18 cellular contexts compared by ENCODE assay signal in genomic region chr18:54606835-54607212, GRCh38. TPM values are rescaled to one million over a fixed set of nuclear protein-coding genes. Genes with fewer than 3 reads are reported as not detected.
DNase-seq lines count a peak whose midpoint lies in the region; ATAC-seq, FAIRE-seq and TF ChIP-seq lines count a peak whose summit lies in the region.
"Had no signal": no experiment of that assay in that cellular context is flagged by ENCODE, and none has a peak within 500 bp of the region (broad histone marks: within the 10 kb centered on the region; RNA-seq: fewer than 3 reads in every experiment).

No MANE protein-coding gene starts in this region.

- H3K36me3 ChIP-seq in HUES6 (ENCODE audit: control insufficient read depth, insufficient read depth, low read length) (no peaks in the 10 kb centered on the region), mammary epithelial cell (ENCODE audit: insufficient read depth, low read length) (no peaks in the 10 kb centered on the region), keratinocyte (ENCODE audit: control insufficient read depth in 2 of 2, extremely low read depth in 1 of 2, insufficient read depth in 2 of 2, low read length in 2 of 2) (no peaks in the 10 kb centered on the region), small intestine (ENCODE audit: control insufficient read depth in 2 of 2, insufficient read depth in 2 of 2, low read length in 2 of 2) (no peaks in the 10 kb centered on the region)

- H3K4me3 ChIP-seq in HUES6 (ENCODE audit: low read depth, low read length) (peak overlapping the region; percentile 26), mammary epithelial cell (replicated peaks in 1 of 3; ENCODE audit: insufficient read depth in 1 of 3, low read depth in 2 of 3, low read length in 3 of 3) (no peak overlapping the region), keratinocyte (ENCODE audit: control insufficient read depth in 2 of 3, extremely low read depth in 1 of 3, insufficient read depth in 2 of 3, low read depth in 1 of 3, low read length in 3 of 3) (no peak overlapping the region), small intestine (ENCODE audit: low read depth in 1 of 2, low read length in 2 of 2) (peak overlapping the region in 1 of 2 donors; percentile 36)

- H3K4me2 ChIP-seq in mammary epithelial cell (ENCODE audit: insufficient read depth, low read depth, low read length), result peak overlapping the region; percentile 93
- peak overlapping the region; percentile 79 for H3K4me2 ChIP-seq in keratinocyte (ENCODE audit: control insufficient read depth, extremely low read depth, insufficient read depth, low read depth, low read length)

- no peaks in the 10 kb centered on the region for H3K9me1 ChIP-seq in keratinocyte (ENCODE audit: control insufficient read depth, extremely low read depth, insufficient read depth, low read length)

- H3K9me3 ChIP-seq in HUES6 (ENCODE audit: control insufficient read depth, insufficient read depth, low read depth, low read length) (peaks cover 3% of the 10 kb centered on the region; the same call in 1 of the 2 replicates), mammary epithelial cell (replicated peaks; ENCODE audit: insufficient read depth, low read length) (no peaks in the 10 kb centered on the region), keratinocyte (ENCODE audit: control insufficient read depth, low read depth, low read length) (no peaks in the 10 kb centered on the region), small intestine (ENCODE audit: control insufficient read depth, low read depth) (no peaks in the 10 kb centered on the region)

- H3K79me2 ChIP-seq in mammary epithelial cell (ENCODE audit: insufficient read depth, low read length) (no peaks in the 10 kb centered on the region), keratinocyte (ENCODE audit: control insufficient read depth, insufficient read depth, low read length) (no peaks in the 10 kb centered on the region)

- H3K27me3 ChIP-seq in HUES6 (ENCODE audit: control insufficient read depth, insufficient read depth, low read length), result no peaks in the 10 kb centered on the region
- peaks cover 2% of the 10 kb centered on the region for H3K27me3 ChIP-seq in mammary epithelial cell (ENCODE audit: insufficient read depth, low read length)
- H3K27me3 ChIP-seq in keratinocyte (ENCODE audit: control insufficient read depth, extremely low read depth, insufficient read depth, low read length), result no peaks in the 10 kb centered on the region
- H3K27me3 ChIP-seq in small intestine (ENCODE audit: control insufficient read depth in 2 of 2, insufficient read depth in 2 of 2, low read length in 2 of 2), result no peaks in the 10 kb centered on the region

- intact Hi-C loops in mammary epithelial cell (cut with micrococcal nuclease), result no loop called here

- CTCF ChIA-PET in mammary epithelial cell (lab: Charles Lee; ENCODE audit: low non-redundant PET), result no interaction called here

- in situ Hi-C loops in mammary epithelial cell (cut with MboI; ENCODE audit: low sequenced_read_pairs in 2 of 2), result no loop called here

- dilution Hi-C loops in mammary epithelial cell (cut with HindIII; ENCODE audit: low sequenced_read_pairs), result no loop called here
- dilution Hi-C loops in keratinocyte (cut with MboI; ENCODE audit: extremely low pct_ligation_motif_present, low sequenced_read_pairs), result no loop called here

- H2AFZ ChIP-seq in mammary epithelial cell (ENCODE audit: low read depth, low read length) (no peak overlapping the region), keratinocyte (ENCODE audit: control insufficient read depth, low read length) (no peak overlapping the region)

- WGBS in mammary epithelial cell (ENCODE audit: low coverage, missing lambda C conversion rate), result 82% methylated on average over 9 of the region's 9 CpGs
- 16 to 65% (median 58%) methylated on average over 9 of the region's 9 CpGs for WGBS in small intestine, 3 donors

- H3K4me1 ChIP-seq in HUES6 (ENCODE audit: control insufficient read depth, insufficient read depth, low read length) (peaks cover 39% of the 10 kb centered on the region), mammary epithelial cell (ENCODE audit: insufficient read depth, low read length) (peaks cover 11% of the 10 kb centered on the region), keratinocyte (ENCODE audit: control insufficient read depth, extremely low read depth, insufficient read depth, low read length) (peaks cover 7% of the 10 kb centered on the region), small intestine (ENCODE audit: control insufficient read depth in 2 of 2, insufficient read depth in 1 of 2, low read depth in 1 of 2, low read length in 1 of 2) (no peaks in the 10 kb centered on the region)

- no peak for DNase-seq in mammary epithelial cell
- no peak for DNase-seq in keratinocyte (ENCODE audit: low read depth, low spot score)
- no peak for DNase-seq in small intestine
- DNase-seq in NCI-H524 treated with DMSO at 0.1 percent for 48 hours (lab: John Stamatoyannopoulos, UW), result no peak
- DNase-seq in activated CD4-positive, alpha-beta T cell treated with anti-CD3 and anti-CD28 coated beads, Interleukin-2, amount 50 U/mL, for 4 hours, result no peak
- DNase-seq: activated CD8-positive, alpha-beta T cell treated with anti-CD3 and anti-CD28 coated beads, Interleukin-2, amount 10 ng/mL, durations not matched to agents 7 days and 5 days; effector memory CD8-positive, alpha-beta T cell; foreskin fibroblast; KG1; NCI-H1092; nucleus accumbens; stimulated activated CD4-positive, alpha-beta T cell treated with anti-CD3 and anti-CD28 coated beads, Interleukin-2, amount 100 ng/mL, for 24 hours had no signal

- FAIRE-seq in keratinocyte (lab: Jason Lieb, UNC), result no peak
- FAIRE-seq in small intestine (lab: Jason Lieb, UNC), result no peak

- no TSS peak for BruUV-seq in mammary epithelial cell (replicated peaks; lab: Mats Ljungman, UMichigan)

- no peak for ATAC-seq in GM19455 (IDR thresholded peaks at IDR 0.05; ENCODE audit: unreplicated experiment)
- ATAC-seq in HG02588 (IDR thresholded peaks at IDR 0.05; ENCODE audit: unreplicated experiment), result no peak
- ATAC-seq: activated CD8-positive, alpha-beta T cell treated with anti-CD3 and anti-CD28 coated beads, Interleukin-2, amount 10 ng/mL, durations not matched to agents 7 days and 5 days; effector memory CD8-positive, alpha-beta T cell; sciatic nerve had no signal

- H3K27ac ChIP-seq in HUES6 (ENCODE audit: low read depth, low read length), result peak overlapping the region; percentile 83
- no peak overlapping the region for H3K27ac ChIP-seq in mammary epithelial cell (ENCODE audit: insufficient read depth, low read depth, low read length)
- H3K27ac ChIP-seq in keratinocyte (ENCODE audit: control insufficient read depth, insufficient read depth, low read length), result no peak overlapping the region
- H3K27ac ChIP-seq in small intestine (ENCODE audit: low read depth in 1 of 2, low read length in 1 of 2), result peak overlapping the region; percentile 86 to 93

- H3K9ac ChIP-seq in HUES6 (ENCODE audit: low read length), result peak overlapping the region; percentile 84
- H3K9ac ChIP-seq in mammary epithelial cell (ENCODE audit: insufficient read depth, low read length), result no peak overlapping the region
- no peak overlapping the region for H3K9ac ChIP-seq in keratinocyte (ENCODE audit: control insufficient read depth, extremely low read depth, insufficient read depth, low read length)

- TF ChIP-seq CTCF in mammary epithelial cell (conservative IDR thresholded peaks at IDR 0.05 in 1 of 2, IDR thresholded peaks at IDR 0.05 in 1 of 2; ENCODE audit: extremely low read depth in 1 of 2, insufficient read depth in 1 of 2, low read depth in 1 of 2, low read length in 2 of 2) (no peak), keratinocyte (optimal IDR thresholded peaks at IDR 0.05 in 1 of 3, IDR thresholded peaks at IDR 0.05 in 1 of 3, conservative IDR thresholded peaks at IDR 0.05 in 1 of 3; ENCODE audit: extremely low read depth in 1 of 3, insufficient read depth in 2 of 3, low read length in 3 of 3) (no peak)

- H4K20me1 ChIP-seq in mammary epithelial cell (ENCODE audit: insufficient read depth, low read length) (no peaks in the 10 kb centered on the region), keratinocyte (ENCODE audit: control insufficient read depth, extremely low read depth, insufficient read depth, low read length) (no peaks in the 10 kb centered on the region)

RNA-seq across cellular contexts. Expression of gene DYNAP, which starts 15.8 kb away (rescaled TPM):
- not detected for total RNA-seq in mammary epithelial cell
- polyA plus RNA-seq in mammary epithelial cell (not detected), keratinocyte (0.07 TPM in 1 of 3 replicates, not detected in the others), small intestine (not detected)
- polyA minus RNA-seq in mammary epithelial cell (not detected), keratinocyte (not detected in 3 replicates)
- polyA plus RNA-seq in keratinocyte (2011; ENCODE audit: low read depth), result not detected
- not detected in 2 replicates for polyA plus RNA-seq in keratinocyte (2011; cell fraction: cytosol; rRNA removed)
- polyA plus RNA-seq in keratinocyte (2011; cell fraction: nucleus; rRNA removed), result not detected in 2 replicates
- polyA plus RNA-seq in keratinocyte (2012; ENCODE audit: low replicate concordance), result not detected in 2 replicates
- polyA minus RNA-seq in keratinocyte (2011; cell fraction: cytosol; rRNA and poly(A)+ RNA removed), result not detected
- not detected in 2 replicates for polyA minus RNA-seq in keratinocyte (2011; cell fraction: nucleus; rRNA and poly(A)+ RNA removed)
- total RNA-seq: activated CD8-positive, alpha-beta T cell treated with anti-CD3 and anti-CD28 coated beads, Interleukin-2, amount 10 ng/mL, durations not matched to agents 7 days and 5 days; mesothelial cell of epicardium; sciatic nerve; subcutaneous adipose tissue had no signal

Comparison
In these comparisons a context has a peak if more than half of its experiments do, and no peak if none do; other contexts are left out.
1. H3K27ac ChIP-seq: peak in HUES6 (single experiment) and small intestine (2 of 2); none in mammary epithelial cell (single experiment) and keratinocyte (single experiment).